ENCODE assay signal across 21 cellular contexts in the genomic region with DNA sequence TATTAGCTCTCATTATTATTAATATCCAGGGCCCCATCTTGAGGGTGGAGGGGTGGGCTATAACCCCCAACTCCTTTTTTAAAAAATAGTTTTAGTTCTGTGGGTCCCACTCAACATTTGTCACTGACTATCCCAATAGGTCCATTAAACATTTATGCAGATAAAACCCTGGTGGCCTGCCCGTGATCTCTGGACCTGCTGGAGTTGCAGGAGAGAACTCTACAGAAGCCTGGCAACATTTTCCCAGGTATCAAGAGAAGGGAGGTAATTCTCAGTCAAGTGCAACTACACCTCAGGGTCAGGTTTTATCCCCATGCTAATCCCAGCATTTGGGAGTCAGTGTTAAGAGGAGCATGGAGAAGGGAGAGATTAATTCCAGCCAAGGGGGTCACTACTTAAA.
"Had no signal": no experiment of that assay in that cellular context is flagged by ENCODE, and none has a peak within 500 bp of the region (broad histone marks: within the 10 kb centered on the region; RNA-seq: fewer than 3 reads in every experiment).

No MANE protein-coding gene starts in this region.

- DNase-seq: colonic mucosa; cortex of kidney; dermis blood vessel endothelial cell; dorsolateral prefrontal cortex; effector CD4-positive, alpha-beta T cell; effector CD8-positive, alpha-beta T cell; effector memory CD4-positive, alpha-beta T cell; effector memory CD8-positive, alpha-beta T cell; endodermal cell; erythroblast; esophagus squamous epithelium; foreskin fibroblast; foreskin keratinocyte; foreskin melanocyte; gastrocnemius medialis; glutamatergic neuron; head of caudate nucleus; heart left ventricle; heart right ventricle had no signal

- ATAC-seq: effector memory CD8-positive, alpha-beta T cell; esophagus mucosa; foreskin keratinocyte; gastrocnemius medialis; gastroesophageal sphincter; heart left ventricle; heart right ventricle had no signal
